In genomic region chr16:70753694-70754325, GRCh38 we compare ENCODE assay signal across 28 cellular contexts. TPM values are rescaled to one million over a fixed set of nuclear protein-coding genes. Genes with fewer than 3 reads are reported as not detected.
DNase-seq lines count a peak whose midpoint lies in the region; ATAC-seq and TF ChIP-seq lines count a peak whose summit lies in the region.
"Had no signal": no experiment of that assay in that cellular context is flagged by ENCODE, and none has a peak within 500 bp of the region (broad histone marks: within the 10 kb centered on the region; RNA-seq: fewer than 3 reads in every experiment).

No MANE protein-coding gene starts in this region.

- H3K27me3 ChIP-seq in left ventricle myocardium inferior (ENCODE audit: low read depth): no peaks in the 10 kb centered on the region
- no peaks in the 10 kb centered on the region for H3K27me3 ChIP-seq in heart right ventricle
- H3K27me3 ChIP-seq in H7 (ENCODE audit: control insufficient read depth, insufficient read depth, low read length): no peaks in the 10 kb centered on the region
- H3K27me3 ChIP-seq: body of pancreas, esophagus muscularis mucosa, SJCRH30, tibial nerve had no signal

- H3K4me3 ChIP-seq in left ventricle myocardium inferior: no peak overlapping the region
- no peak overlapping the region for H3K4me3 ChIP-seq in heart right ventricle
- H3K4me3 ChIP-seq in skin epidermis: no peak overlapping the region
- no peak overlapping the region for H3K4me3 ChIP-seq in H7 (ENCODE audit: insufficient read depth, low read depth, low read length)
- H3K4me3 ChIP-seq: body of pancreas, esophagus muscularis mucosa, lung, SJCRH30, tibial nerve had no signal

- H3K36me3 ChIP-seq in left ventricle myocardium inferior (peaks cover 23% of the 10 kb centered on the region), heart right ventricle (peaks cover 0 to 45% (median 0%) of the 10 kb centered on the region in 9 donors), H7 (replicated peaks; ENCODE audit: control insufficient read depth, insufficient read depth, low read length) (peaks cover 2% of the 10 kb centered on the region)
- H3K36me3 ChIP-seq: SJCRH30 had no signal

- H3K9me3 ChIP-seq in left ventricle myocardium inferior (replicated peaks): no peaks in the 10 kb centered on the region
- no peaks in the 10 kb centered on the region for H3K9me3 ChIP-seq in heart right ventricle
- H3K9me3 ChIP-seq: body of pancreas, esophagus muscularis mucosa, SJCRH30, tibial nerve had no signal

- ATAC-seq in heart right ventricle: no peak
- peak; percentile 10 for ATAC-seq in left lobe of liver
- no peak for ATAC-seq in HG02763 (IDR thresholded peaks at IDR 0.05; ENCODE audit: unreplicated experiment)
- ATAC-seq in GM21576 (IDR thresholded peaks at IDR 0.05; ENCODE audit: unreplicated experiment): no peak
- ATAC-seq in HG03135 (IDR thresholded peaks at IDR 0.05; ENCODE audit: unreplicated experiment): no peak
- ATAC-seq: body of pancreas had no signal

- intact Hi-C loops in left ventricle myocardium inferior (cut with micrococcal nuclease) (no loop called here), heart right ventricle (cut with DNase I) (loop anchor here in 2 of 10 donors (5.0 to 10.0 kb wide), 2 partner anchors 72 to 419 kb away; no protein-coding TSS in a partner anchor)

- no peak for TF ChIP-seq CTCF in left ventricle myocardium inferior (IDR thresholded peaks at IDR 0.05; ENCODE audit: borderline replicate concordance)
- TF ChIP-seq CTCF in heart right ventricle (IDR thresholded peaks at IDR 0.05): no peak

- 91 to 94% methylated on average over 8 of the region's 8 CpGs for WGBS in heart right ventricle, 2 donors

- DNase-seq in left ventricle myocardium inferior (peak; percentile 9), heart right ventricle (no peak), left lobe of liver (ENCODE audit: low spot score) (no peak), H7 (no peak)
- DNase-seq: activated CD4-positive, alpha-beta memory T cell treated with anti-CD3 and anti-CD28 coated beads, Interleukin-2, amount 10 ng/mL, durations not matched to agents 7 days and 5 days; activated CD4-positive, CD25-positive, alpha-beta regulatory T cell treated with anti-CD3 and anti-CD28 coated beads, Interleukin-2, amount 50 U/mL, for 72 hours; activated naive CD8-positive, alpha-beta T cell treated with anti-CD3 and anti-CD28 coated beads, Interleukin-2, amount 10 ng/mL, durations not matched to agents 7 days and 5 days; AML-193; body of pancreas; DMS79; effector memory CD4-positive, alpha-beta T cell; GF-D8; MV-4-11; NCI-H187 treated with DMSO at 0.1 percent for 48 hours; NCI-H2227 treated with DMSO at 0.1 percent for 48 hours; NCI-H69; SJCRH30; stimulated activated CD4-positive, alpha-beta T cell treated with anti-CD3 and anti-CD28 coated beads, Interleukin-12 subunit alpha, Interleukin-12 subunit beta, amount 100 ng/mL, for 4 hours; stimulated activated CD4-positive, alpha-beta T cell treated with anti-CD3 and anti-CD28 coated beads, Interleukin-4, amount 100 ng/mL, for 24 hours; stimulated activated naive CD4-positive, alpha-beta T cell; T-helper 1 cell had no signal

- H3K4me1 ChIP-seq in left ventricle myocardium inferior (peaks cover 45% of the 10 kb centered on the region), heart right ventricle (peaks cover 12 to 40% (median 31%) of the 10 kb centered on the region in 9 donors)

- H3K27ac ChIP-seq in left ventricle myocardium inferior (replicated peaks): no peak overlapping the region
- no peak overlapping the region for H3K27ac ChIP-seq in heart right ventricle
- peak overlapping the region in 14 of 21 experiments; percentile 7 to 69 (median 26) for H3K27ac ChIP-seq in skin epidermis
- H3K27ac ChIP-seq: body of pancreas, SJCRH30 had no signal

RNA-seq across cellular contexts. Expression of gene VAC14, which starts 47.1 kb away (rescaled TPM):
- 21.0 TPM for total RNA-seq in left ventricle myocardium inferior
- 10 to 100 TPM; 19.2 to 27.9 (median 22.7) TPM for total RNA-seq in heart right ventricle
- 10 to 100 TPM; 27.1 to 43.7 TPM for polyA plus RNA-seq in heart right ventricle
- 17.3 TPM for total RNA-seq in left lobe of liver
- 74.3 and 83.0 TPM in 2 replicates for total RNA-seq in H7 (2014; rRNA removed; shearing (Covaris generic))

Comparison
In these comparisons a context has a peak if more than half of its experiments do, and no peak if none do; other contexts are left out.
1. H3K27ac ChIP-seq: peak in skin epidermis (14 of 21); none in left ventricle myocardium inferior (single experiment) and heart right ventricle (0 of 10).